Comparison of ENCODE assay signal across 8 cellular contexts in the genomic region with DNA sequence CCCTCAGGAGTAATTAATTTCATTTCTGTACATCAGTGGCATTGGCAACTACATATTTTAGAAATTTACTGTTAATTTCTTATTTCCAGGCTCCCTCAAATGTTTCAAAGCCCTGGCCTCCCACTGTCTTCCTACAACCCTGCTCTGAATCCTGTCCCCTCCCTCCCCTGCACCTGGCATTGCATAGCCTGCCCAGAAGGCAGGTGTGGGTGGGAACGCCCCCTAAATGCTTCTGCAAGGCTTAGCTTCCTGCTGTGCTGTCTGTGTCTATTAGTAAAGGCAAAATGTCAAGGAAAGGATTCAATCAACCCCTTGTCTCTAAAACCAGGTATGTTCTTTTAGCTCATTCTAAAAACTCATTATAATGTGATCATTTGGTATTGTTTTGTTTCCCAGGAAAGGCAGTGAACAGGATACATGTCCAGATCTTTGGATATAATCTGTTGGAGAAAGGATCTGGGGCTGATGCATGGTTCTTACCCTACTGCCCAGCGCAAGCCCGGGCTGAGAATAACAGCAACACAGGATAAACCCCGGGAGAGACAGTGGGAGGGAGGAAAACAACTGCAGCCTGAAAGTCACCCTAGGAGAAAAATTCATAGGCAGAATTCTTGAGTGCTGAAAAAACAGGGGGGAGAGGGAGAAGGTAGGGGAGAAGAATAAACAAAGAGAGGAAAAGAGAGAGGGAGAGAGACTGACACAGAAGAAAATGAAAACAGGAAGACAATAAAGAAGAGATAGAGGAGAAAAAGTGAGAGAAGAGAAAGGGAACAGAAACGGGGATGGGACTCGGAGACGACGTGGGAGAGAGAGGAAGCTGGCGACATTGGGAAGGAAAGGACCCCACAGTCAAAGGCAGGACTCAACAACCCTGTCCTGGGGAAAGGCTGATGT. TPM values are rescaled to one million over a fixed set of nuclear protein-coding genes. Genes with fewer than 3 reads are reported as not detected.
A peak's percentile ranks its signal among the peaks of the same experiment; 100 is the strongest.
DNase-seq lines count a peak whose midpoint lies in the region; ATAC-seq and TF ChIP-seq lines count a peak whose summit lies in the region.

No MANE protein-coding gene starts in this region.

- H3K4me2 ChIP-seq in fibroblast of lung (ENCODE audit: extremely low read depth, insufficient read depth, low read length) = peak overlapping the region; percentile 85

- H3K36me3 Mint-ChIP-seq in progenitor cell of endocrine pancreas (ENCODE audit: insufficient read depth) = no peaks in the 10 kb centered on the region

- no peaks in the 10 kb centered on the region for H3K9me3 Mint-ChIP-seq in progenitor cell of endocrine pancreas (ENCODE audit: low read depth)

- H3K79me2 ChIP-seq in fibroblast of lung (ENCODE audit: control insufficient read depth, insufficient read depth, low read length) = no peaks in the 10 kb centered on the region

- H4K20me1 ChIP-seq in fibroblast of lung (ENCODE audit: control insufficient read depth, extremely low read depth, insufficient read depth, low read length) = no peaks in the 10 kb centered on the region

- H3K9ac ChIP-seq in fibroblast of lung (ENCODE audit: insufficient read depth, low read length) = no peak overlapping the region

- H3K4me3 ChIP-seq in heart left ventricle (peak overlapping the region; percentile 49 to 91 (median 76)), Panc1 (ENCODE audit: low read depth in 2 of 2, low read length in 2 of 2) (peak overlapping the region; percentile 69), fibroblast of lung (replicated peaks in 1 of 4; ENCODE audit: control extremely low read depth in 1 of 4, insufficient read depth in 1 of 4, low read depth in 3 of 4, low read length in 4 of 4) (peak overlapping the region; percentile 53 to 78 (median 68))

- 13 to 19% (median 18%) methylated on average over 9 of the region's 9 CpGs for WGBS in heart left ventricle, 4 donors

- peak overlapping the region; percentile 77 for H3K4me3 Mint-ChIP-seq in progenitor cell of endocrine pancreas (ENCODE audit: low read depth)

- H3K27ac Mint-ChIP-seq in progenitor cell of endocrine pancreas = peak overlapping the region; percentile 42

- DNase-seq in heart left ventricle (peak in 1 of 5 donors; percentile 8), Right ventricle myocardium superior (no peak), Panc1 (ENCODE audit: low read depth, low spot score) (no peak), fibroblast of lung (ENCODE audit: low read depth in 2 of 2) (no peak), progenitor cell of endocrine pancreas (ENCODE audit: low spot score, unreplicated experiment) (peak; percentile 7), AML-193 (lab: John Stamatoyannopoulos, UW) (no peak), germinal center (ENCODE audit: low spot score) (no peak)

- peaks cover 29% of the 10 kb centered on the region for H3K4me1 Mint-ChIP-seq in progenitor cell of endocrine pancreas (ENCODE audit: low read depth)

- TF ChIP-seq POLR2A in heart left ventricle (IDR thresholded peaks at IDR 0.05) = no peak

- no peak for TF ChIP-seq CTCF in heart left ventricle (IDR thresholded peaks at IDR 0.05)
- no peak for TF ChIP-seq CTCF in Panc1 (IDR thresholded peaks at IDR 0.05)
- no peak for TF ChIP-seq CTCF in fibroblast of lung (conservative IDR thresholded peaks at IDR 0.05 in 1 of 2, IDR thresholded peaks at IDR 0.05 in 1 of 2; ENCODE audit: low read depth in 1 of 2, low read length in 2 of 2)
- no peak for TF ChIP-seq CTCF in progenitor cell of endocrine pancreas (IDR thresholded peaks at IDR 0.05; ENCODE audit: unreplicated experiment)

- CTCF ChIA-PET in Panc1 (lab: Charles Lee) = interaction anchor here (0.9 kb wide), 1 partner anchor 8 kb away, joined by 3 read pairs; no protein-coding TSS in a partner anchor

- peaks cover 0 to 14% (median 6%) of the 10 kb centered on the region in 12 donors for H3K4me1 ChIP-seq in heart left ventricle
- peaks cover 17% of the 10 kb centered on the region for H3K4me1 ChIP-seq in Panc1 (ENCODE audit: control insufficient read depth, insufficient read depth, low read length)
- H3K4me1 ChIP-seq in fibroblast of lung (ENCODE audit: control insufficient read depth, extremely low read depth, insufficient read depth, low read length) = no peaks in the 10 kb centered on the region

- peak overlapping the region; percentile 21 for H2AFZ ChIP-seq in fibroblast of lung (ENCODE audit: low read length)

- in situ Hi-C loops in Panc1 (cut with HindIII; ENCODE audit: low pct_unique_long_range_greater_than_20kb, low sequenced_read_pairs) = no loop called here

- H3K27me3 ChIP-seq in heart left ventricle (peaks cover 0 to 4% (median 0%) of the 10 kb centered on the region in 9 donors), Panc1 (ENCODE audit: control insufficient read depth, insufficient read depth, low read length) (no peaks in the 10 kb centered on the region), fibroblast of lung (ENCODE audit: control insufficient read depth, insufficient read depth, low read length) (peaks cover 28% of the 10 kb centered on the region)

- H3K27ac ChIP-seq in heart left ventricle (no peak overlapping the region), Panc1 (ENCODE audit: low read length) (peak overlapping the region; percentile 91), fibroblast of lung (ENCODE audit: insufficient read depth, low read length) (no peak overlapping the region)

- ATAC-seq in heart left ventricle (no peak), Right ventricle myocardium superior (ENCODE audit: poor library complexity) (no peak), Panc1 (no peak), HG03378 (IDR thresholded peaks at IDR 0.05; ENCODE audit: unreplicated experiment) (no peak)

- no peaks in the 10 kb centered on the region for H3K9me3 ChIP-seq in heart left ventricle
- H3K9me3 ChIP-seq in Panc1 (ENCODE audit: control insufficient read depth, insufficient read depth, low read depth, low read length) = no peaks in the 10 kb centered on the region
- no peaks in the 10 kb centered on the region for H3K9me3 ChIP-seq in fibroblast of lung (ENCODE audit: control insufficient read depth, insufficient read depth, low read depth, low read length)

- H3K36me3 ChIP-seq in heart left ventricle (no peaks in the 10 kb centered on the region), Panc1 (ENCODE audit: control insufficient read depth, insufficient read depth, low read length) (no peaks in the 10 kb centered on the region), fibroblast of lung (ENCODE audit: control insufficient read depth, insufficient read depth, low read length) (no peaks in the 10 kb centered on the region)

- POLR2A ChIA-PET in Panc1 (lab: Charles Lee) = interaction anchor here (0.6 kb wide), 2 partner anchors 24 to 296 kb away, joined by 3 to 4 read pairs; no protein-coding TSS in a partner anchor

- peaks cover 67% of the 10 kb centered on the region for H3K27me3 Mint-ChIP-seq in progenitor cell of endocrine pancreas

- intact Hi-C loops in heart left ventricle (cut with DNase I) = loop anchor here in 2 of 10 donors (2.0 to 10.0 kb wide), 3 partner anchors 19 to 1279 kb away; no protein-coding TSS in a partner anchor
- intact Hi-C loops in Right ventricle myocardium superior (cut with DNase I) = no loop called here
- intact Hi-C loops in Panc1 (cut with micrococcal nuclease; ENCODE audit: unreplicated experiment) = no loop called here

- BruUV-seq in Panc1 (replicated peaks; lab: Mats Ljungman, UMichigan) = TSS peak; percentile 86

RNA-seq across cellular contexts. Expression of a gene that starts 0.6 kb away (rescaled TPM):
- total RNA-seq in heart left ventricle (under 1 TPM in 4 of 9 donors, not detected in 5; 0.06 to 0.25 (median 0.11) TPM), Right ventricle myocardium superior (not detected), Panc1 (2021; ENCODE audit: unreplicated experiment) (11.8 TPM), fibroblast of lung (under 0.01 TPM in 1 of 2 replicates, not detected in the other), progenitor cell of endocrine pancreas (1.0 and 1.4 TPM in 2 replicates)
- polyA plus RNA-seq in heart left ventricle (under 1 TPM in 1 of 2 donors, not detected in 1; 0.07 TPM), fibroblast of lung (0.07 TPM in 2 replicates)
- polyA plus RNA-seq in Panc1 (2012; ENCODE audit: insufficient read length) = 3.8 TPM
- polyA plus RNA-seq in fibroblast of lung (2012) = 0.06 TPM in 1 of 2 replicates, not detected in the other
- not detected in 2 replicates for polyA minus RNA-seq in fibroblast of lung (ENCODE audit: low replicate concordance)

RNA-seq across cellular contexts. Expression of a gene that starts 35.3 kb away (rescaled TPM):
- total RNA-seq in heart left ventricle = not detected
- polyA plus RNA-seq in heart left ventricle = not detected
- total RNA-seq in Right ventricle myocardium superior = not detected
- total RNA-seq in Panc1 (2021; ENCODE audit: unreplicated experiment) = not detected
- polyA plus RNA-seq in Panc1 (2012; ENCODE audit: insufficient read length) = not detected
- total RNA-seq in fibroblast of lung = not detected in 2 replicates
- not detected in 2 replicates for polyA plus RNA-seq in fibroblast of lung
- polyA plus RNA-seq in fibroblast of lung (2012) = not detected in 2 replicates
- polyA minus RNA-seq in fibroblast of lung (ENCODE audit: low replicate concordance) = not detected in 2 replicates
- 0.10 TPM in 1 of 2 replicates, not detected in the other for total RNA-seq in progenitor cell of endocrine pancreas
